In genomic region chr5:172719211-172719610, GRCh38 we compare ENCODE assay signal across 34 cellular contexts.
"Had no signal": no experiment of that assay in that cellular context is flagged by ENCODE, and none has a peak within 500 bp of the region (broad histone marks: within the 10 kb centered on the region; RNA-seq: fewer than 3 reads in every experiment).

No MANE protein-coding gene starts in this region.

- DNase-seq: activated CD4-positive, alpha-beta memory T cell treated with anti-CD3 and anti-CD28 coated beads, Interleukin-2, amount 10 ng/mL, durations not matched to agents 7 days and 5 days; activated CD4-positive, alpha-beta T cell treated with anti-CD3 and anti-CD28 coated beads for 1 hour; activated CD4-positive, alpha-beta T cell treated with anti-CD3 and anti-CD28 coated beads for 48 hours; activated CD4-positive, CD25-positive, alpha-beta regulatory T cell; activated CD8-positive, alpha-beta memory T cell treated with anti-CD3 and anti-CD28 coated beads for 24 hours; activated CD8-positive, alpha-beta memory T cell treated with anti-CD3 and anti-CD28 coated beads, Interleukin-2, amount 10 ng/mL, durations not matched to agents 7 days and 5 days; activated CD8-positive, alpha-beta memory T cell treated with anti-CD3 and anti-CD28 coated beads, Interleukin-2, amount 50 U/mL, for 48 hours; activated effector memory CD4-positive, alpha-beta T cell treated with Interleukin-2 at 50 U/mL for 16 hours; activated naive CD4-positive, alpha-beta T cell treated with anti-CD3 and anti-CD28 coated beads, Interleukin-2, amount 10 ng/mL, durations not matched to agents 7 days and 5 days; activated naive CD8-positive, alpha-beta T cell treated with anti-CD3 and anti-CD28 coated beads, Interleukin-2, amount 50 U/mL, for 24 hours; activated T-cell treated with anti-CD3 and anti-CD28 coated beads, Interleukin-2, amount 50 U/mL, for 48 hours; anterior cingulate cortex; caudate nucleus; Karpas-422; NCI-H1105; NCI-H1417 treated with DMSO at 0.1 percent for 48 hours; NCI-H1694; NCI-H1930; NCI-H510A; NCI-H526; NCI-H748 treated with DMSO at 0.1 percent for 48 hours; NK-92 treated with Interleukin-12 subunit alpha and Interleukin-12 subunit beta, amount 100 ng/mL, for 24 hours; PC-9; SIG-M5; SW 1271; T-helper 1 cell; T-helper 2 cell; T-helper 9 cell; WERI-Rb-1 had no signal

- H3K27ac ChIP-seq: PC-9, RWPE1, WERI-Rb-1 had no signal

- H3K27ac Mint-ChIP-seq: activated CD4-positive, alpha-beta memory T cell treated with anti-CD3 and anti-CD28 coated beads, Interleukin-2, amount 10 ng/mL, durations not matched to agents 7 days and 5 days; activated CD8-positive, alpha-beta memory T cell treated with anti-CD3 and anti-CD28 coated beads, Interleukin-2, amount 10 ng/mL, durations not matched to agents 7 days and 5 days; activated naive CD4-positive, alpha-beta T cell treated with anti-CD3 and anti-CD28 coated beads, Interleukin-2, amount 10 ng/mL, durations not matched to agents 7 days and 5 days; activated naive CD8-positive, alpha-beta T cell; activated naive CD8-positive, alpha-beta T cell treated with anti-CD3 and anti-CD28 coated beads, Interleukin-2, amount 50 U/mL, for 24 hours; brain had no signal

- H3K9me3 Mint-ChIP-seq: activated CD4-positive, alpha-beta memory T cell treated with anti-CD3 and anti-CD28 coated beads, Interleukin-2, amount 10 ng/mL, durations not matched to agents 7 days and 5 days; activated naive CD4-positive, alpha-beta T cell treated with anti-CD3 and anti-CD28 coated beads, Interleukin-2, amount 10 ng/mL, durations not matched to agents 7 days and 5 days; activated naive CD8-positive, alpha-beta T cell treated with anti-CD3 and anti-CD28 coated beads, Interleukin-2, amount 50 U/mL, for 24 hours had no signal

- H3K4me3 Mint-ChIP-seq: activated CD4-positive, alpha-beta memory T cell treated with anti-CD3 and anti-CD28 coated beads, Interleukin-2, amount 10 ng/mL, durations not matched to agents 7 days and 5 days; activated CD8-positive, alpha-beta memory T cell treated with anti-CD3 and anti-CD28 coated beads, Interleukin-2, amount 10 ng/mL, durations not matched to agents 7 days and 5 days; activated naive CD4-positive, alpha-beta T cell treated with anti-CD3 and anti-CD28 coated beads, Interleukin-2, amount 10 ng/mL, durations not matched to agents 7 days and 5 days; activated naive CD8-positive, alpha-beta T cell; activated naive CD8-positive, alpha-beta T cell treated with anti-CD3 and anti-CD28 coated beads, Interleukin-2, amount 50 U/mL, for 24 hours; brain had no signal

- ATAC-seq: activated CD8-positive, alpha-beta memory T cell treated with anti-CD3 and anti-CD28 coated beads, Interleukin-2, amount 10 ng/mL, durations not matched to agents 7 days and 5 days; activated naive CD8-positive, alpha-beta T cell treated with anti-CD3 and anti-CD28 coated beads, Interleukin-2, amount 50 U/mL, for 24 hours; Right ventricle myocardium inferior had no signal

- FAIRE-seq: RCC 7860 had no signal

- H3K4me3 ChIP-seq: PC-9 had no signal

- H3K4me2 ChIP-seq: PC-9 had no signal

- H2AFZ ChIP-seq: PC-9 had no signal

- H3K36me3 Mint-ChIP-seq: activated CD8-positive, alpha-beta memory T cell treated with anti-CD3 and anti-CD28 coated beads, Interleukin-2, amount 10 ng/mL, durations not matched to agents 7 days and 5 days; activated naive CD4-positive, alpha-beta T cell treated with anti-CD3 and anti-CD28 coated beads, Interleukin-2, amount 10 ng/mL, durations not matched to agents 7 days and 5 days; activated naive CD8-positive, alpha-beta T cell; brain had no signal

- H3K27me3 Mint-ChIP-seq: activated naive CD8-positive, alpha-beta T cell had no signal

- H3K36me3 ChIP-seq: WERI-Rb-1 had no signal
